Comparison of ENCODE assay signal across 8 cellular contexts in the genomic region with DNA sequence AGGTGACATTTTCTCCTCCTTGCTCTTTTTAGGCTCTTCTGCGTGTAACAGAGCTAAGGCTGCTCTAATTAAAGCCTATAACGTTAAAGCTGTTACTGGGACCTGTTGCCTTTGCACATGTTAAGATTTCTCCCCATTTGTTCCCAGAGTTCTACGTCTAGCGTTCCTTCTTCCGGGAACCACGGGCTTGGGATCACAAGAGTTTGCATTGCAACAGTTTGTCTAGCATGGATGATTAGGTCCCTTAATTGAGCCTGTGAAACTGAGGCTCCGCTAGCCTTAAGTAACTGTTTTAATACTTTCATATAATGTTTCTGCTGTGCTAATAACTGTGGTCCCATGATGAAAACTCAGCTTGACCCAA. TPM values are rescaled to one million over a fixed set of nuclear protein-coding genes. Genes with fewer than 3 reads are reported as not detected.
DNase-seq lines count a peak whose midpoint lies in the region; ATAC-seq, FAIRE-seq and TF ChIP-seq lines count a peak whose summit lies in the region.

No MANE protein-coding gene starts in this region.

- no CpG with 5 or more reads among the region's 7 CpGs for WGBS in mesendoderm (ENCODE audit: extremely low coverage, insufficient coverage, low lambda C conversion rate)
- WGBS in upper lobe of left lung, 2 donors, result 13% methylated on average over 7 of the region's 7 CpGs

- H3K23ac ChIP-seq in mesendoderm (ENCODE audit: low read length), result no peak overlapping the region

- H2BK5ac ChIP-seq in mesendoderm (ENCODE audit: low read length), result no peak overlapping the region

- peaks cover 2% of the 10 kb centered on the region for H3K4me1 ChIP-seq in mesendoderm (ENCODE audit: control insufficient read depth, low read depth, low read length)
- peaks cover 11 to 23% (median 13%) of the 10 kb centered on the region in 4 donors for H3K4me1 ChIP-seq in upper lobe of left lung

- TF ChIP-seq POLR2A in upper lobe of left lung (IDR thresholded peaks at IDR 0.05), result no peak

- peak overlapping the region; percentile 44 for H3K27ac ChIP-seq in mesendoderm (ENCODE audit: low read depth, low read length)
- H3K27ac ChIP-seq in upper lobe of left lung, result peak overlapping the region; percentile 69 to 87 (median 76)

- H3K4me3 Mint-ChIP-seq in activated T-cell treated with anti-CD3 and anti-CD28 coated beads, Interleukin-2, amount 50 U/mL, for 4 hours, result peak overlapping the region; percentile 86

- peak overlapping the region; percentile 6 for H3K4me2 ChIP-seq in mesendoderm (ENCODE audit: low read length)

- DNase-seq in activated T-cell treated with anti-CD3 and anti-CD28 coated beads, Interleukin-2, amount 50 U/mL, for 4 hours, result no peak
- DNase-seq in activated T-cell treated with anti-CD3 and anti-CD28 coated beads for 4 hours (no peak), bronchial epithelial cell (ENCODE audit: low read depth) (no peak), mesendoderm (no peak), upper lobe of left lung (peak in 1 of 2 donors; percentile 42), NAMALWA (ENCODE audit: low spot score) (no peak)

- H3K27me3 ChIP-seq in bronchial epithelial cell (ENCODE audit: control insufficient read depth, insufficient read depth, low read length) (no peaks in the 10 kb centered on the region), mesendoderm (ENCODE audit: insufficient read depth, low read length, poor library complexity) (no peaks in the 10 kb centered on the region), upper lobe of left lung (no peaks in the 10 kb centered on the region)

- H4K5ac ChIP-seq in mesendoderm (ENCODE audit: low read length), result peak overlapping the region; percentile 64

- H3K4me3 ChIP-seq in bronchial epithelial cell (ENCODE audit: low read depth, low read length), result peak overlapping the region; percentile 43
- H3K4me3 ChIP-seq in mesendoderm (ENCODE audit: low read length), result no peak overlapping the region
- H3K4me3 ChIP-seq in upper lobe of left lung, result peak overlapping the region; percentile 1 to 55 (median 45)

- no peak for TF ChIP-seq EP300 in upper lobe of left lung (IDR thresholded peaks at IDR 0.05)

- H2AK5ac ChIP-seq in mesendoderm (ENCODE audit: low read length), result no peak overlapping the region

- H2BK15ac ChIP-seq in mesendoderm (replicated peaks; ENCODE audit: low read depth), result no peak overlapping the region

- no peak overlapping the region for H2BK120ac ChIP-seq in mesendoderm (ENCODE audit: low read depth, low read length)

- no peak overlapping the region for H3K18ac ChIP-seq in mesendoderm (ENCODE audit: low read length)

- H3K4ac ChIP-seq in mesendoderm (ENCODE audit: low read depth, low read length), result no peak overlapping the region

- FAIRE-seq in bronchial epithelial cell (lab: Jason Lieb, UNC), result no peak

- no peak for TF ChIP-seq CTCF in bronchial epithelial cell (IDR thresholded peaks at IDR 0.05; ENCODE audit: insufficient read depth, low read length, severe bottlenecking)
- TF ChIP-seq CTCF in upper lobe of left lung (IDR thresholded peaks at IDR 0.05), result no peak

- ATAC-seq in activated T-cell treated with anti-CD3 and anti-CD28 coated beads, Interleukin-2, amount 50 U/mL, for 4 hours, result no peak
- ATAC-seq in upper lobe of left lung (ENCODE audit: low FRiP score in 2 of 2), result peak; percentile 37 to 61
- ATAC-seq in HG02981 (IDR thresholded peaks at IDR 0.05; ENCODE audit: unreplicated experiment), result no peak
- ATAC-seq in HG03097 (IDR thresholded peaks at IDR 0.05; ENCODE audit: low FRiP score, unreplicated experiment), result no peak

- H3K9ac ChIP-seq in mesendoderm (ENCODE audit: low read length), result no peak overlapping the region

- H3K79me1 ChIP-seq in mesendoderm (ENCODE audit: low read length), result no peaks in the 10 kb centered on the region

- H3K4me1 Mint-ChIP-seq in activated T-cell treated with anti-CD3 and anti-CD28 coated beads, Interleukin-2, amount 50 U/mL, for 4 hours (ENCODE audit: low read depth), result peaks cover 62% of the 10 kb centered on the region

- H3K56ac ChIP-seq in mesendoderm (ENCODE audit: low read length), result no peak overlapping the region

- no peaks in the 10 kb centered on the region for H3K9me3 Mint-ChIP-seq in activated T-cell treated with anti-CD3 and anti-CD28 coated beads, Interleukin-2, amount 50 U/mL, for 4 hours

- H3K9me3 ChIP-seq in upper lobe of left lung, result no peaks in the 10 kb centered on the region

- no peaks in the 10 kb centered on the region for H3K36me3 ChIP-seq in bronchial epithelial cell (ENCODE audit: control insufficient read depth, insufficient read depth, low read length)
- H3K36me3 ChIP-seq in mesendoderm (ENCODE audit: control insufficient read depth, insufficient read depth, low read length), result no peaks in the 10 kb centered on the region
- H3K36me3 ChIP-seq in upper lobe of left lung, result no peaks in the 10 kb centered on the region

- H3K36me3 Mint-ChIP-seq in activated T-cell treated with anti-CD3 and anti-CD28 coated beads, Interleukin-2, amount 50 U/mL, for 4 hours (ENCODE audit: insufficient read depth), result peaks cover 7% of the 10 kb centered on the region

- H4K8ac ChIP-seq in mesendoderm (ENCODE audit: low read depth, low read length), result no peak overlapping the region

- H3K79me2 ChIP-seq in mesendoderm (ENCODE audit: control insufficient read depth, insufficient read depth, low read length), result no peaks in the 10 kb centered on the region

- H3K27me3 Mint-ChIP-seq in activated T-cell treated with anti-CD3 and anti-CD28 coated beads, Interleukin-2, amount 50 U/mL, for 4 hours (ENCODE audit: low read depth), result peaks cover 3% of the 10 kb centered on the region

RNA-seq across cellular contexts. Expression of gene LYZ, which starts 16.7 kb away (rescaled TPM):
- 1 to 10 TPM in 2 of 3 donors, under 1 TPM in 1; 0.71 to 1.8 (median 1.4) TPM for total RNA-seq in activated T-cell treated with anti-CD3 and anti-CD28 coated beads, Interleukin-2, amount 50 U/mL, for 4 hours
- total RNA-seq in bronchial epithelial cell, result under 0.01 and 0.13 TPM in 2 replicates
- 0.08 TPM for polyA plus RNA-seq in mesendoderm (2013, experiment 1 of 2)
- polyA plus RNA-seq in mesendoderm (2013, experiment 2 of 2), result 0.06 TPM
- 1,000 to 10,000 TPM in 1 of 6 donors, 100 to 1,000 TPM in 4, 10 to 100 TPM in 1; 52.9 to 1,947 (median 459) TPM for total RNA-seq in upper lobe of left lung

RNA-seq across cellular contexts. Expression of gene YEATS4, which starts 28.1 kb away (rescaled TPM):
- total RNA-seq in activated T-cell treated with anti-CD3 and anti-CD28 coated beads, Interleukin-2, amount 50 U/mL, for 4 hours, result 10 to 100 TPM; 36.2 to 53.3 (median 39.8) TPM
- total RNA-seq in bronchial epithelial cell, result 15.4 and 32.1 TPM in 2 replicates
- 34.6 TPM for polyA plus RNA-seq in mesendoderm (2013, experiment 1 of 2)
- 34.4 TPM for polyA plus RNA-seq in mesendoderm (2013, experiment 2 of 2)
- total RNA-seq in upper lobe of left lung, result 10 to 100 TPM in 3 of 6 donors, 1 to 10 TPM in 2, under 1 TPM in 1; 1.00 to 12.8 (median 10.2) TPM

Comparison
In these comparisons a context has a peak if more than half of its experiments do, and no peak if none do; other contexts are left out.
1. ATAC-seq: peak in upper lobe of left lung (2 of 2); none in activated T-cell treated with anti-CD3 and anti-CD28 coated beads, Interleukin-2, amount 50 U/mL, for 4 hours (0 of 2), HG02981 (single experiment) and HG03097 (single experiment).
2. RNA of gene LYZ, which starts 16.7 kb away (total RNA-seq): 52.9 to 1,947 TPM in upper lobe of left lung; 0.71 to 1.8 TPM in activated T-cell treated with anti-CD3 and anti-CD28 coated beads, Interleukin-2, amount 50 U/mL, for 4 hours and under 0.01 to 0.13 TPM in bronchial epithelial cell; every median in the first group is over 10 times any median in the second.